ENCODE assay signal across 1 cellular context in genomic region chr13:99351772-99352171, GRCh38.
A peak's percentile ranks its signal among the peaks of the same experiment; 100 is the strongest.
TF ChIP-seq lines count a peak whose summit lies in the region.

No MANE protein-coding gene starts in this region.

TF ChIP-seq in GM12878, 131 proteins besides CTCF, POLR2A, EP300 and RAD21 (continued from another document):
- TF ChIP-seq, protein P1, sequence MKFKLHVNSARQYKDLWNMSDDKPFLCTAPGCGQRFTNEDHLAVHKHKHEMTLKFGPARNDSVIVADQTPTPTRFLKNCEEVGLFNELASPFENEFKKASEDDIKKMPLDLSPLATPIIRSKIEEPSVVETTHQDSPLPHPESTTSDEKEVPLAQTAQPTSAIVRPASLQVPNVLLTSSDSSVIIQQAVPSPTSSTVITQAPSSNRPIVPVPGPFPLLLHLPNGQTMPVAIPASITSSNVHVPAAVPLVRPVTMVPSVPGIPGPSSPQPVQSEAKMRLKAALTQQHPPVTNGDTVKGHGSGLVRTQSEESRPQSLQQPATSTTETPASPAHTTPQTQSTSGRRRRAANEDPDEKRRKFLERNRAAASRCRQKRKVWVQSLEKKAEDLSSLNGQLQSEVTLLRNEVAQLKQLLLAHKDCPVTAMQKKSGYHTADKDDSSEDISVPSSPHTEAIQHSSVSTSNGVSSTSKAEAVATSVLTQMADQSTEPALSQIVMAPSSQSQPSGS (IDR thresholded peaks at IDR 0.05; ENCODE audit: low read length) = peak; percentile 23; the same call in 1 of the 2 replicates
- TF ChIP-seq SMAD1 (IDR thresholded peaks at IDR 0.05; ENCODE audit: low read depth, partially characterized antibody) = no peak
- TF ChIP-seq BHLHE40 (IDR thresholded peaks at IDR 0.05; ENCODE audit: borderline replicate concordance in 1 of 2, low read depth in 2 of 2, low read length in 1 of 2) = peak; percentile 31 to 58; a peak in 2 of 4 replicates
- no peak for TF ChIP-seq PML (IDR thresholded peaks at IDR 0.05; ENCODE audit: low read length)
- peak; percentile 37; the same call in 1 of the 2 replicates for TF ChIP-seq MLLT1 (IDR thresholded peaks at IDR 0.05)
- no peak for TF ChIP-seq USF2 (IDR thresholded peaks at IDR 0.05; ENCODE audit: borderline replicate concordance, low read depth, low read length)
- TF ChIP-seq TBL1XR1 (IDR thresholded peaks at IDR 0.05; ENCODE audit: low read depth, low read length) = no peak
- no peak for TF ChIP-seq SP1 (IDR thresholded peaks at IDR 0.05; ENCODE audit: low read depth, low read length)
- no peak for TF ChIP-seq MXI1 (IDR thresholded peaks at IDR 0.05; ENCODE audit: low read depth, low read length)
